ENCODE assay signal across 9 cellular contexts in genomic region chrX:154613586-154613985, GRCh38. TPM values are rescaled to one million over a fixed set of nuclear protein-coding genes. Genes with fewer than 3 reads are reported as not detected.
"Had no signal": no experiment of that assay in that cellular context is flagged by ENCODE, and none has a peak within 500 bp of the region (broad histone marks: within the 10 kb centered on the region; RNA-seq: fewer than 3 reads in every experiment).

No MANE protein-coding gene starts in this region.

RNA-seq across cellular contexts. Expression of gene CTAG1B, which starts 5.5 kb away (rescaled TPM):
- total RNA-seq: activated CD4-positive, alpha-beta memory T cell treated with anti-CD3 and anti-CD28 coated beads, Interleukin-2, amount 10 ng/mL, durations not matched to agents 7 days and 5 days; activated CD8-positive, alpha-beta memory T cell treated with anti-CD3 and anti-CD28 coated beads, Interleukin-2, amount 10 ng/mL, durations not matched to agents 7 days and 5 days; bronchial epithelial cell; LHCN-M2; NCI-H460; SJSA1; T-cell; T-helper 17 cell had no signal
- polyA plus RNA-seq: SK-N-SH had no signal

RNA-seq across cellular contexts. Expression of gene CTAG1A, which starts 28.7 kb away (rescaled TPM):
- total RNA-seq: activated CD4-positive, alpha-beta memory T cell treated with anti-CD3 and anti-CD28 coated beads, Interleukin-2, amount 10 ng/mL, durations not matched to agents 7 days and 5 days; activated CD8-positive, alpha-beta memory T cell treated with anti-CD3 and anti-CD28 coated beads, Interleukin-2, amount 10 ng/mL, durations not matched to agents 7 days and 5 days; bronchial epithelial cell; LHCN-M2; NCI-H460; SJSA1; T-cell; T-helper 17 cell had no signal
- polyA plus RNA-seq: SK-N-SH had no signal

RNA-seq across cellular contexts. Expression of gene CTAG2, which starts 39.8 kb away (rescaled TPM):
- total RNA-seq: activated CD4-positive, alpha-beta memory T cell treated with anti-CD3 and anti-CD28 coated beads, Interleukin-2, amount 10 ng/mL, durations not matched to agents 7 days and 5 days; bronchial epithelial cell; LHCN-M2; NCI-H460; SJSA1; T-helper 17 cell had no signal
